Comparison of ENCODE assay signal across 8 cellular contexts in genomic region chr17:78381601-78382168, GRCh38. TPM values are rescaled to one million over a fixed set of nuclear protein-coding genes. Genes with fewer than 3 reads are reported as not detected.
A peak's percentile ranks its signal among the peaks of the same experiment; 100 is the strongest.
DNase-seq lines count a peak whose midpoint lies in the region; ATAC-seq lines count a peak whose summit lies in the region.

No MANE protein-coding gene starts in this region.

- H3K14ac ChIP-seq in trophoblast cell (ENCODE audit: low read length): no peak overlapping the region

- no peaks in the 10 kb centered on the region for H3K9me3 Mint-ChIP-seq in T-helper 1 cell treated with Interleukin-12 subunit alpha and Interleukin-12 subunit beta and Interleukin-4 antibody, amounts not matched to agents 30 μg/mL and 1 μg/mL, for 36 hours
- no peaks in the 10 kb centered on the region for H3K9me3 Mint-ChIP-seq in dendritic cell treated with granulocyte-macrophage colony-stimulating factor and Interleukin-4, amounts not matched to agents 40 ng/mL and 50 ng/mL, for 4 days

- H3K4me1 Mint-ChIP-seq in T-helper 1 cell treated with Interleukin-12 subunit alpha and Interleukin-12 subunit beta and Interleukin-4 antibody, amounts not matched to agents 30 μg/mL and 1 μg/mL, for 36 hours (ENCODE audit: low read depth): peaks cover 70% of the 10 kb centered on the region
- H3K4me1 Mint-ChIP-seq in dendritic cell treated with granulocyte-macrophage colony-stimulating factor and Interleukin-4, amounts not matched to agents 40 ng/mL and 50 ng/mL, for 4 days (ENCODE audit: low read depth): peaks cover 82% of the 10 kb centered on the region

- peaks cover 18 to 34% of the 10 kb centered on the region in 2 experiments for H3K4me1 ChIP-seq in trophoblast cell (ENCODE audit: control insufficient read depth in 1 of 2, insufficient read depth in 2 of 2, low read length in 2 of 2)

- no peak overlapping the region for H2BK120ac ChIP-seq in trophoblast cell (ENCODE audit: insufficient read depth, low read length, poor library complexity)

- H4K8ac ChIP-seq in trophoblast cell (ENCODE audit: low read depth, low read length): no peak overlapping the region

- no peak overlapping the region for H4K12ac ChIP-seq in trophoblast cell (ENCODE audit: low read depth, low read length)

- H2AFZ ChIP-seq in trophoblast cell (ENCODE audit: insufficient read depth, low read length, poor library complexity): no peak overlapping the region

- H3K27me3 Mint-ChIP-seq in T-helper 1 cell treated with Interleukin-12 subunit alpha and Interleukin-12 subunit beta and Interleukin-4 antibody, amounts not matched to agents 30 μg/mL and 1 μg/mL, for 36 hours (ENCODE audit: low read depth): no peaks in the 10 kb centered on the region
- H3K27me3 Mint-ChIP-seq in dendritic cell treated with granulocyte-macrophage colony-stimulating factor and Interleukin-4, amounts not matched to agents 40 ng/mL and 50 ng/mL, for 4 days: no peaks in the 10 kb centered on the region

- no peak overlapping the region for H3K18ac ChIP-seq in trophoblast cell (ENCODE audit: low read length)

- H3K9me3 ChIP-seq in trophoblast cell (ENCODE audit: insufficient read depth, low read depth, low read length): no peaks in the 10 kb centered on the region

- no peak overlapping the region for H3K23ac ChIP-seq in trophoblast cell (ENCODE audit: low read length)

- ATAC-seq in GM19463 (IDR thresholded peaks at IDR 0.05; ENCODE audit: unreplicated experiment): peak; percentile 26
- no peak for ATAC-seq in HG02840 (IDR thresholded peaks at IDR 0.05; ENCODE audit: low FRiP score, unreplicated experiment)
- no peak for ATAC-seq in GM19035 (IDR thresholded peaks at IDR 0.05; ENCODE audit: unreplicated experiment)
- ATAC-seq in GM18870 (IDR thresholded peaks at IDR 0.05; ENCODE audit: unreplicated experiment): no peak

- no peaks in the 10 kb centered on the region for H3K27me3 ChIP-seq in trophoblast cell (ENCODE audit: insufficient read depth, low read length)

- peak in 1 of 2 donors; percentile 23 for DNase-seq in trophoblast cell
- no peak for DNase-seq in germinal center (ENCODE audit: low spot score)

- peak overlapping the region; percentile 98 for H3K4me3 Mint-ChIP-seq in T-helper 1 cell treated with Interleukin-12 subunit alpha and Interleukin-12 subunit beta and Interleukin-4 antibody, amounts not matched to agents 30 μg/mL and 1 μg/mL, for 36 hours
- H3K4me3 Mint-ChIP-seq in dendritic cell treated with granulocyte-macrophage colony-stimulating factor and Interleukin-4, amounts not matched to agents 40 ng/mL and 50 ng/mL, for 4 days: peak overlapping the region; percentile 25

- WGBS in trophoblast cell (ENCODE audit: extremely low coverage, insufficient coverage, insufficient read length): no CpG with 5 or more reads among the region's 11 CpGs

- no peak overlapping the region for H3K4me3 ChIP-seq in trophoblast cell (ENCODE audit: low read depth, low read length)

- H3K79me2 ChIP-seq in trophoblast cell (ENCODE audit: control insufficient read depth, insufficient read depth, low read length, poor library complexity): peaks cover 42% of the 10 kb centered on the region

- intact Hi-C loops in dendritic cell treated with granulocyte-macrophage colony-stimulating factor and Interleukin-4, amounts not matched to agents 40 ng/mL and 50 ng/mL, for 4 days (cut with micrococcal nuclease): no loop called here

- H3K27ac Mint-ChIP-seq in T-helper 1 cell treated with Interleukin-12 subunit alpha and Interleukin-12 subunit beta and Interleukin-4 antibody, amounts not matched to agents 30 μg/mL and 1 μg/mL, for 36 hours: peak overlapping the region; percentile 94
- peak overlapping the region; percentile 88 for H3K27ac Mint-ChIP-seq in dendritic cell treated with granulocyte-macrophage colony-stimulating factor and Interleukin-4, amounts not matched to agents 40 ng/mL and 50 ng/mL, for 4 days

- no peak overlapping the region for H3K9ac ChIP-seq in trophoblast cell (ENCODE audit: low read length)

- H2BK5ac ChIP-seq in trophoblast cell (ENCODE audit: low read depth, low read length, poor library complexity): peak overlapping the region; percentile 27

- no peak overlapping the region for H2AK5ac ChIP-seq in trophoblast cell (ENCODE audit: low read length)

- peak overlapping the region; percentile 57 for H3K4ac ChIP-seq in trophoblast cell (ENCODE audit: low read depth, low read length)

- H3K79me1 ChIP-seq in trophoblast cell (ENCODE audit: low read length): peaks cover 19% of the 10 kb centered on the region

- no peak overlapping the region for H4K91ac ChIP-seq in trophoblast cell (ENCODE audit: low read depth, low read length)

- H3K36me3 ChIP-seq in trophoblast cell (ENCODE audit: control insufficient read depth in 1 of 2, insufficient read depth in 2 of 2, low read length in 2 of 2): peaks cover 0 to 2% of the 10 kb centered on the region in 2 experiments

- peak overlapping the region; percentile 24 for H2BK12ac ChIP-seq in trophoblast cell (ENCODE audit: low read length)

- peaks cover 33% of the 10 kb centered on the region for H3K36me3 Mint-ChIP-seq in T-helper 1 cell treated with Interleukin-12 subunit alpha and Interleukin-12 subunit beta and Interleukin-4 antibody, amounts not matched to agents 30 μg/mL and 1 μg/mL, for 36 hours (ENCODE audit: low read depth)
- H3K36me3 Mint-ChIP-seq in dendritic cell treated with granulocyte-macrophage colony-stimulating factor and Interleukin-4, amounts not matched to agents 40 ng/mL and 50 ng/mL, for 4 days (ENCODE audit: low read depth): peaks cover 63% of the 10 kb centered on the region

- no peak overlapping the region for H3K27ac ChIP-seq in trophoblast cell (ENCODE audit: low read depth, low read length)

- peak overlapping the region; percentile 13 for H3K4me2 ChIP-seq in trophoblast cell (ENCODE audit: low read length)

RNA-seq across cellular contexts. Expression of gene PGS1, which starts 3.2 kb away (rescaled TPM):
- polyA plus RNA-seq in trophoblast cell (2013): 23.9 and 26.5 TPM in 2 replicates

RNA-seq across cellular contexts. Expression of gene SOCS3, which starts 21.8 kb away (rescaled TPM):
- polyA plus RNA-seq in trophoblast cell (2013): 33.2 and 33.8 TPM in 2 replicates
